ENCODE assay signal across 22 cellular contexts in genomic region chr16:47924950-47925349, GRCh38.
"Had no signal": no experiment of that assay in that cellular context is flagged by ENCODE, and none has a peak within 500 bp of the region (broad histone marks: within the 10 kb centered on the region; RNA-seq: fewer than 3 reads in every experiment).

No MANE protein-coding gene starts in this region.

- DNase-seq: Kasumi-1; MV-4-11; NCI-H1048; NCI-H1105; NCI-H1417 treated with DMSO at 0.1 percent for 48 hours; NCI-H146; NCI-H1694 treated with DMSO at 0.1 percent for 48 hours; NCI-H1930; NCI-H2081; NCI-H2171; NCI-H226; NCI-H524; NCI-H526 treated with DMSO at 0.1 percent for 48 hours; NCI-H748 treated with DMSO at 0.1 percent for 48 hours; NK-92 treated with Interleukin-12 subunit alpha and Interleukin-12 subunit beta, amount 100 ng/mL, for 24 hours; PC-3; SHP77; SK-N-SH; SW 1271; T-cell had no signal

- ATAC-seq: K562, Panc1, PC-3, T-cell had no signal

- H3K4me3 ChIP-seq: K562 had no signal
